In the genomic region with DNA sequence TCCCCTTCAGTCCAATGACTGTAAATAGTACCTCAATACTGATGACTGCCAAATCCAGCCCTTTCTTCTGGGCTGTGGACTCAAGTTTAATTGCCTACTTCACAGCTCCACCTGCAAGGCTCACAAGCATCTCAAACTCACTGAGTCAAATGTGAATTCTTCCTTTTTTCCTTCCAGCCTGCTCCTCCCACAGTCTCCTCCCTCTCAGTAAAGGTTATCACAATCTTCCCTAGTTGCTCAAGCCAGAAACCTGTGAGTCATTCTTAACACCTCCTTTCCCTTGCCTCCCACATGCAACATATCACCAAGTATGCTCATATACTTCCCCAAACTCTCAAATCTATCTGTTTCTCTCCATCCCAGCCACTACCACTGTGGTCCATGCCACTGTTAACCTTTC, we compare ENCODE assay signal across 10 cellular contexts. TPM values are rescaled to one million over a fixed set of nuclear protein-coding genes. Genes with fewer than 3 reads are reported as not detected.
DNase-seq lines count a peak whose midpoint lies in the region; ATAC-seq, FAIRE-seq and TF ChIP-seq lines count a peak whose summit lies in the region.
"Had no signal": no experiment of that assay in that cellular context is flagged by ENCODE, and none has a peak within 500 bp of the region (broad histone marks: within the 10 kb centered on the region; RNA-seq: fewer than 3 reads in every experiment).

No MANE protein-coding gene starts in this region.

- H3K36me3 Mint-ChIP-seq in astrocyte (ENCODE audit: low read depth, unreplicated experiment), result no peaks in the 10 kb centered on the region

- no peak for FAIRE-seq in astrocyte (lab: Jason Lieb, UNC)

- H4K20me1 ChIP-seq in astrocyte (ENCODE audit: insufficient read depth, low read length), result no peaks in the 10 kb centered on the region
- no peaks in the 10 kb centered on the region for H4K20me1 ChIP-seq in osteoblast (ENCODE audit: insufficient read depth, low read length)

- no peak for DNase-seq in activated CD4-positive, CD25-positive, alpha-beta regulatory T cell treated with anti-CD3 and anti-CD28 coated beads, Interleukin-2, amount 50 U/mL, for 72 hours
- peak; percentile 26 for DNase-seq in NCI-H1105 treated with DMSO at 0.1 percent for 48 hours (lab: John Stamatoyannopoulos, UW)
- peak; percentile 49 for DNase-seq in astrocyte (ENCODE audit: low read depth)
- DNase-seq in osteoblast (ENCODE audit: insufficient read length, low spot score, missing footprints), result peak; percentile 41
- DNase-seq: mesenchymal stem cell, NCI-H187 treated with DMSO at 0.1 percent for 48 hours had no signal

- H3K27me3 Mint-ChIP-seq in astrocyte (ENCODE audit: low read depth, unreplicated experiment), result peaks cover 7% of the 10 kb centered on the region

- H3K9me3 ChIP-seq in astrocyte (ENCODE audit: insufficient read depth, low read depth, low read length) (no peaks in the 10 kb centered on the region), osteoblast (ENCODE audit: low read depth, low read length) (no peaks in the 10 kb centered on the region)

- no peak overlapping the region for H2AFZ ChIP-seq in astrocyte (ENCODE audit: low read depth, low read length)
- no peak overlapping the region for H2AFZ ChIP-seq in osteoblast (ENCODE audit: low read length)

- TF ChIP-seq CTCF in astrocyte (IDR thresholded peaks at IDR 0.05; ENCODE audit: insufficient read depth, low read depth, low read length), result no peak
- no peak for TF ChIP-seq CTCF in osteoblast (IDR thresholded peaks at IDR 0.05; ENCODE audit: extremely low read depth, low read depth, low read length)

- no peaks in the 10 kb centered on the region for H3K4me1 Mint-ChIP-seq in astrocyte (ENCODE audit: low read depth, unreplicated experiment)

- H3K4me3 Mint-ChIP-seq in astrocyte (ENCODE audit: unreplicated experiment), result no peak overlapping the region

- H3K36me3 ChIP-seq in astrocyte (ENCODE audit: insufficient read depth, low read length), result no peaks in the 10 kb centered on the region
- no peaks in the 10 kb centered on the region for H3K36me3 ChIP-seq in osteoblast (ENCODE audit: insufficient read depth, low read length)

- H3K9me3 Mint-ChIP-seq in astrocyte (ENCODE audit: unreplicated experiment), result no peaks in the 10 kb centered on the region

- H3K27me3 ChIP-seq in astrocyte (ENCODE audit: insufficient read depth, low read length) (peaks cover 21% of the 10 kb centered on the region), osteoblast (ENCODE audit: insufficient read depth, low read length) (peaks cover 17% of the 10 kb centered on the region)

- H3K4me1 ChIP-seq in astrocyte (ENCODE audit: insufficient read depth, low read length) (peaks cover 7% of the 10 kb centered on the region), osteoblast (ENCODE audit: insufficient read depth, low read length) (peaks cover 3% of the 10 kb centered on the region)

- H3K9ac ChIP-seq in astrocyte (ENCODE audit: low read length), result no peak overlapping the region

- ATAC-seq in activated CD4-positive, CD25-positive, alpha-beta regulatory T cell treated with anti-CD3 and anti-CD28 coated beads, Interleukin-2, amount 50 U/mL, for 24 hours, result peak; percentile 3 to 8
- ATAC-seq in HG03457 (IDR thresholded peaks at IDR 0.05; ENCODE audit: unreplicated experiment), result no peak
- no peak for ATAC-seq in GM18867 (IDR thresholded peaks at IDR 0.05; ENCODE audit: unreplicated experiment)
- ATAC-seq in GM21528 (IDR thresholded peaks at IDR 0.05; ENCODE audit: low FRiP score, unreplicated experiment), result no peak

- no peak overlapping the region for H3K27ac Mint-ChIP-seq in astrocyte (ENCODE audit: unreplicated experiment)

- H3K27ac ChIP-seq in astrocyte (ENCODE audit: low read depth, low read length), result no peak overlapping the region
- no peak overlapping the region for H3K27ac ChIP-seq in osteoblast (ENCODE audit: low read depth, low read length)

- no peak overlapping the region for H3K4me3 ChIP-seq in astrocyte (ENCODE audit: insufficient read depth, low read depth, low read length)
- H3K4me3 ChIP-seq in osteoblast (ENCODE audit: insufficient read depth, low read length), result no peak overlapping the region

- H3K79me2 ChIP-seq in astrocyte (ENCODE audit: insufficient read depth, low read length), result no peaks in the 10 kb centered on the region
- no peaks in the 10 kb centered on the region for H3K79me2 ChIP-seq in osteoblast (ENCODE audit: insufficient read depth, low read length)

- no peak overlapping the region for H3K4me2 ChIP-seq in astrocyte (ENCODE audit: low read length)
- no peak overlapping the region for H3K4me2 ChIP-seq in osteoblast (ENCODE audit: insufficient read depth, low read length)

RNA-seq across cellular contexts. Expression of a gene that starts 3.7 kb away (rescaled TPM):
- total RNA-seq in astrocyte, result 2.6 and 2.7 TPM in 2 replicates
- total RNA-seq in osteoblast, result 11.2 and 13.6 TPM in 2 replicates

Comparison
In these comparisons a context has a peak if more than half of its experiments do, and no peak if none do; other contexts are left out.
1. ATAC-seq: peak in activated CD4-positive, CD25-positive, alpha-beta regulatory T cell treated with anti-CD3 and anti-CD28 coated beads, Interleukin-2, amount 50 U/mL, for 24 hours (2 of 2); none in HG03457 (single experiment), GM18867 (single experiment) and GM21528 (single experiment).